ENCODE assay signal across 10 cellular contexts in the genomic region with DNA sequence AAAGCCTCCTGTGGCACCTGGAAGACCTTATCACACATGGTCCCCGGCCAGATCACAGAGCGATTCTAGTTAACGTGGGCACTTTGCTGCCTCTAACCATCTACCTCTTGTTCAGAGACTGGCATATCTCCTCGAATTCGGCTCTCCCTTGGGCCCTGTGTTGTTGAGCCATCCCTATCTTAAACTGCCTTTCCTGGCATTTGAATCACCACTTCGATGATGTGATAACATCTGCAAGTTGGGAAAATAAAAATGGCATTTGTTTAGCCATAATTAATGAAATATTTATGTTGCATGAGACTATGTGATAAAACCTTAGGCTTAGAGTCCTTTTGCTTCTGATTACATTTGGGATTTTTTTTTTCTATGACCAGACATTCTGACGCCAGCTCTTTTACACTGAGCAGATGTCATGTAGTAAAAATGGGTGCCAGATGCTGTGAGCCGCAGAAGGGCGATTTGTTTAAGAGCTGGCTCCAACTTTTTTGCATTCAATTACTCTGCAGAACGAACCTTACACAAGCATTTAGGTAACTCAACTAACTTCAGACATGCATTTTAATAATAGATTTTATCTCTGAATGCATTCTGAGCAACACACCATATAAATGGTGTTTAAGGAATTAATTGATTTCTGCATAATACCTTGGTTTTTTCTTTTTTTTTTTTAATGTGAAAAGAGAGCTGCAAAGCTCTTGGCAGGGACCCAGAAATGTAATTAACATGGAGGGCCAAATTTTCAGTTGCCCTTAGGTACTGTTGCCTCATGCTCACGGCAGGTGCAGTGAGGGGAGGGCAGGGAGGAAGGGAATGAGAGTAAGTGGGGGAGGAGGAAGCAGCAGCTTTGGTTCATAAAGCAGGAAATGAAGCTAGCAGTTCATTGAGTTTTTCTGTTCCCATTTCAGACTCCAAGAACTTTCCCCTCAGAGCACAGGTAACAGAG. TPM values are rescaled to one million over a fixed set of nuclear protein-coding genes. Genes with fewer than 3 reads are reported as not detected.
DNase-seq lines count a peak whose midpoint lies in the region; ATAC-seq and TF ChIP-seq lines count a peak whose summit lies in the region.
"Had no signal": no experiment of that assay in that cellular context is flagged by ENCODE, and none has a peak within 500 bp of the region (broad histone marks: within the 10 kb centered on the region; RNA-seq: fewer than 3 reads in every experiment).

No MANE protein-coding gene starts in this region.

- peak overlapping the region; percentile 64 for H2AFZ ChIP-seq in DND-41 (ENCODE audit: low read depth, low read length)

- H3K4me1 ChIP-seq in DND-41 (ENCODE audit: insufficient read depth, low read length) (peaks cover 31% of the 10 kb centered on the region), spleen (peaks cover 0 to 7% (median 0%) of the 10 kb centered on the region in 6 donors)

- H3K9me3 ChIP-seq in DND-41 (ENCODE audit: insufficient read depth, low read length, severe bottlenecking) (peaks cover 5% of the 10 kb centered on the region), spleen (peaks cover 0 to 31% (median 24%) of the 10 kb centered on the region in 8 donors)

- intact Hi-C loops in spleen (cut with DNase I; ENCODE audit: low total_unique reads) = no loop called here

- no peak overlapping the region for H3K4me3 ChIP-seq in DND-41 (ENCODE audit: low read depth in 1 of 2, low read length in 2 of 2)
- no peak overlapping the region for H3K4me3 ChIP-seq in spleen

- TF ChIP-seq POLR2A in spleen (IDR thresholded peaks at IDR 0.05) = no peak

- peak overlapping the region; percentile 84 for H3K27ac Mint-ChIP-seq in nephron progenitor cell
- H3K27ac Mint-ChIP-seq: activated naive CD8-positive, alpha-beta T cell treated with anti-CD3 and anti-CD28 coated beads, Interleukin-2, amount 10 ng/mL, durations not matched to agents 7 days and 5 days had no signal

- H3K27me3 Mint-ChIP-seq in nephron progenitor cell (ENCODE audit: low read depth, poor library complexity) = peaks cover 4% of the 10 kb centered on the region

- 64 to 77% (median 74%) methylated on average over 11 of the region's 11 CpGs for WGBS in spleen, 5 donors

- ATAC-seq in DND-41 (ENCODE audit: insufficient read depth, low read depth) = peak; percentile 84
- no peak for ATAC-seq in omental fat pad (ENCODE audit: low FRiP score)

- no peak overlapping the region for H3K9ac ChIP-seq in DND-41 (ENCODE audit: low read depth, low read length)

- H3K4me1 Mint-ChIP-seq in nephron progenitor cell = peaks cover 36% of the 10 kb centered on the region

- TF ChIP-seq CTCF in DND-41 (IDR thresholded peaks at IDR 0.05; ENCODE audit: borderline replicate concordance, extremely low read depth, low read length, poor library complexity, severe bottlenecking) (no peak), VCaP (conservative IDR thresholded peaks at IDR 0.05) (no peak), nephron progenitor cell (IDR thresholded peaks at IDR 0.05) (no peak), spleen (IDR thresholded peaks at IDR 0.05 in 8 of 11, conservative IDR thresholded peaks at IDR 0.05 in 3 of 11) (no peak), omental fat pad (IDR thresholded peaks at IDR 0.05) (no peak)

- peak overlapping the region; percentile 23; the same call in 1 of the 2 replicates for H3K4me2 ChIP-seq in DND-41 (ENCODE audit: insufficient read depth, low read length)

- DNase-seq in DND-41 (peak; percentile 61), NCI-H1694 (lab: John Stamatoyannopoulos, UW) (peak; percentile 93), nephron progenitor cell (no peak), SKM-1 treated with dmso at 0.1 percent for 144 hours (lab: John Stamatoyannopoulos, UW; ENCODE audit: unreplicated experiment) (no peak), spleen (no peak), omental fat pad (ENCODE audit: low spot score) (no peak)
- no peak for DNase-seq in stimulated activated CD4-positive, alpha-beta T cell treated with anti-CD3 and anti-CD28 coated beads, Interleukin-2, amount 100 ng/mL, for 24 hours
- DNase-seq: activated naive CD8-positive, alpha-beta T cell treated with anti-CD3 and anti-CD28 coated beads, Interleukin-2, amount 10 ng/mL, durations not matched to agents 7 days and 5 days; stimulated activated CD4-positive, alpha-beta T cell treated with anti-CD3 and anti-CD28 coated beads, Interleukin-4, amount 100 ng/mL, for 1 hour had no signal

- H3K36me3 Mint-ChIP-seq in nephron progenitor cell (ENCODE audit: low read depth) = peaks cover 17% of the 10 kb centered on the region
- H3K36me3 Mint-ChIP-seq: activated naive CD8-positive, alpha-beta T cell treated with anti-CD3 and anti-CD28 coated beads, Interleukin-2, amount 10 ng/mL, durations not matched to agents 7 days and 5 days had no signal

- H3K27ac ChIP-seq in DND-41 (ENCODE audit: low read length) (peak overlapping the region; percentile 61), VCaP (peak overlapping the region; percentile 62), spleen (no peak overlapping the region)

- H3K27me3 ChIP-seq in DND-41 (ENCODE audit: insufficient read depth, low read length, poor library complexity) = no peaks in the 10 kb centered on the region
- no peaks in the 10 kb centered on the region for H3K27me3 ChIP-seq in spleen (replicated peaks in 1 of 7)

- peaks cover 28% of the 10 kb centered on the region for H3K9me3 Mint-ChIP-seq in nephron progenitor cell

- H3K36me3 ChIP-seq in DND-41 (ENCODE audit: insufficient read depth, low read length) (no peaks in the 10 kb centered on the region), spleen (no peaks in the 10 kb centered on the region)

- no peaks in the 10 kb centered on the region for H3K79me2 ChIP-seq in DND-41 (ENCODE audit: insufficient read depth, low read length)

- H4K20me1 ChIP-seq in DND-41 (ENCODE audit: insufficient read depth, low read length) = no peaks in the 10 kb centered on the region

- H3K4me3 Mint-ChIP-seq in nephron progenitor cell = peak overlapping the region; percentile 29
- H3K4me3 Mint-ChIP-seq: activated naive CD8-positive, alpha-beta T cell treated with anti-CD3 and anti-CD28 coated beads, Interleukin-2, amount 10 ng/mL, durations not matched to agents 7 days and 5 days had no signal

RNA-seq across cellular contexts. Expression of a gene that starts 58.3 kb away (rescaled TPM):
- total RNA-seq in spleen = 10 to 100 TPM; 14.6 to 56.6 (median 26.9) TPM
- polyA plus RNA-seq in spleen = 1 to 10 TPM; 3.8 to 5.8 (median 4.5) TPM
- total RNA-seq in omental fat pad = 100 to 1,000 TPM in 1 of 4 donors, 10 to 100 TPM in 3; 64.0 to 164 (median 93.5) TPM

Comparison
In these comparisons a context has a peak if more than half of its experiments do, and no peak if none do; other contexts are left out.
1. DNase-seq: peak in DND-41 (single experiment) and NCI-H1694 (single experiment); none in nephron progenitor cell (single experiment), SKM-1 treated with dmso at 0.1 percent for 144 hours (single experiment), spleen (single experiment), stimulated activated CD4-positive, alpha-beta T cell treated with anti-CD3 and anti-CD28 coated beads, Interleukin-2, amount 100 ng/mL, for 24 hours (0 of 2) and omental fat pad (single experiment).
2. H3K27ac ChIP-seq: peak in DND-41 (single experiment) and VCaP (single experiment); none in spleen (0 of 8).